26 cellular contexts compared by ENCODE assay signal in the genomic region with DNA sequence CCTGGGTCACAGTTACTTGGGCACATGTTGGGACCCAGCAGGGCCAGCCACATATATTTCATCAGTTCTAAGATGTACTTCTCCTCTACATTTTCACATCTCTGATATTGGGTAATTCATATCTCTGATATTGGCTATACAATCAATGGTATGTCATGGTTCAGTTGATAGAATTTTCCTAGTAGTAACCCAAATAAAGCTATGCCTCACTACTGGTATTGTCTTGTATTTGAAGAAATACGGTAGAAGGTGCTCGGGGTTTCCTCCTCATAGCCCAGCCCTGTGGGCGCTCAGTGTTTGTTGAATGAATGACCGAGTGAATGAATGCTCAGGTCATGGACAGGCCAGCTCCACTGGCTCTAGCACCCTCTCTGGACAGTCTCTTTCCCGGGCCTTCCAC.
"Had no signal": no experiment of that assay in that cellular context is flagged by ENCODE, and none has a peak within 500 bp of the region (broad histone marks: within the 10 kb centered on the region; RNA-seq: fewer than 3 reads in every experiment).

No MANE protein-coding gene starts in this region.

- H3K9me3 ChIP-seq: ovary, psoas muscle, spleen, suprapubic skin, testis, tibial artery, transverse colon, upper lobe of right lung, uterus had no signal

- H3K4me3 ChIP-seq: neural progenitor cell, ovary, psoas muscle, skin epidermis, smooth muscle cell, spleen, suprapubic skin, testis, tibial artery, transverse colon, upper lobe of right lung, uterus had no signal

- H3K27ac ChIP-seq: neural progenitor cell, ovary, parathyroid adenoma, psoas muscle, skin epidermis, spleen, suprapubic skin, testis, tibial artery, transverse colon, upper lobe of right lung, uterus had no signal

- H3K79me2 ChIP-seq: parathyroid adenoma had no signal

- H3K27me3 ChIP-seq: neural progenitor cell, ovary, testis, uterus had no signal

- H3K4me2 ChIP-seq: neural progenitor cell, smooth muscle cell had no signal

- DNase-seq: natural killer cell; occipital lobe; ovary; psoas muscle; right cardiac atrium; spleen; stimulated activated CD4-positive, alpha-beta T cell treated with anti-CD3 and anti-CD28 coated beads, Interleukin-12 subunit alpha, Interleukin-12 subunit beta, amount 100 ng/mL, for 4 hours; stimulated activated CD4-positive, alpha-beta T cell treated with anti-CD3 and anti-CD28 coated beads, Interleukin-1b, Interleukin-23, amount 100 ng/mL, for 48 hours; stimulated activated CD4-positive, alpha-beta T cell treated with anti-CD3 and anti-CD28 coated beads, Interleukin-4, amount 100 ng/mL, for 1 hour; stimulated activated CD4-positive, alpha-beta T cell treated with anti-CD3 and anti-CD28 coated beads, Interleukin-4, amount 100 ng/mL, for 4 hours; stimulated activated CD8-positive, alpha-beta memory T cell treated with anti-CD3 and anti-CD28 coated beads, Interleukin-4, amount 100 ng/mL, for 48 hours; stimulated activated naive CD4-positive, alpha-beta T cell; stimulated activated naive CD8-positive, alpha-beta T cell treated with anti-CD3 and anti-CD28 coated beads, Interleukin-15, amount 100 ng/mL, for 72 hours; stimulated activated naive CD8-positive, alpha-beta T cell treated with anti-CD3 and anti-CD28 coated beads, Interleukin-15, Interleukin-2, amounts not matched to agents 100 U/mL and 50 U/mL, for 24 hours; tibial artery; transverse colon; upper lobe of right lung; uterus had no signal

- H2AFZ ChIP-seq: neural progenitor cell, parathyroid adenoma had no signal

- H3K36me3 ChIP-seq: neural progenitor cell, ovary, spleen, suprapubic skin, tibial artery, transverse colon, upper lobe of right lung, uterus had no signal

- H3K9ac ChIP-seq: neural progenitor cell, parathyroid adenoma had no signal

- H3K4me1 ChIP-seq: neural progenitor cell, parathyroid adenoma, psoas muscle, spleen, suprapubic skin, testis, tibial artery, transverse colon, upper lobe of right lung, uterus had no signal

- ATAC-seq: natural killer cell; psoas muscle; right cardiac atrium; sciatic nerve; stimulated activated memory B cell treated with anti-CD40 and anti-IgM and Interleukin-4, amounts not matched to agents 10 μg/mL and 1 μg/mL and 100 μg/mL, for 72 hours; stimulated activated naive CD8-positive, alpha-beta T cell treated with anti-CD3 and anti-CD28 coated beads, Interleukin-15, amount 100 ng/mL, for 72 hours; stimulated activated naive CD8-positive, alpha-beta T cell treated with anti-CD3 and anti-CD28 coated beads, Interleukin-15, Interleukin-2, amounts not matched to agents 100 U/mL and 50 U/mL, for 24 hours; upper lobe of right lung had no signal
